Comparison of ENCODE assay signal across 25 cellular contexts in genomic region chr9:4280605-4281004, GRCh38.
"Had no signal": no experiment of that assay in that cellular context is flagged by ENCODE, and none has a peak within 500 bp of the region (broad histone marks: within the 10 kb centered on the region; RNA-seq: fewer than 3 reads in every experiment).

No MANE protein-coding gene starts in this region.

- FAIRE-seq: endometrium, keratinocyte had no signal

- DNase-seq: cortex of kidney; effector memory CD8-positive, alpha-beta T cell; erythroblast; esophagus squamous epithelium; foreskin melanocyte; mucosa of descending colon; naive B cell; nucleus accumbens; right cardiac atrium; spleen; stimulated activated CD4-positive, alpha-beta T cell treated with anti-CD3 and anti-CD28 coated beads, Interleukin-4, amount 100 ng/mL, for 4 hours; stimulated activated naive CD8-positive, alpha-beta T cell treated with anti-CD3 and anti-CD28 coated beads, Interleukin-15, Interleukin-2, amounts not matched to agents 100 U/mL and 50 U/mL, for 24 hours; substantia nigra; testis; tibial artery had no signal

- ATAC-seq: effector memory CD8-positive, alpha-beta T cell; mucosa of descending colon; natural killer cell treated with Interleukin-12 subunit alpha and Interleukin-12 subunit beta and Interleukin-15 and Interleukin-18, amount 100 ng/mL, for 72 hours; right cardiac atrium; stimulated activated memory B cell treated with anti-CD40 and anti-IgM and Interleukin-4, amounts not matched to agents 10 μg/mL and 1 μg/mL and 100 μg/mL, for 72 hours; stimulated activated naive CD8-positive, alpha-beta T cell treated with anti-CD3 and anti-CD28 coated beads, Interleukin-15, Interleukin-2, amounts not matched to agents 100 U/mL and 50 U/mL, for 24 hours had no signal

- H3K4me1 Mint-ChIP-seq: memory B cell; mesothelial cell of epicardium; naive B cell; stimulated activated memory B cell treated with anti-CD40 and anti-IgM and Interleukin-4, amounts not matched to agents 10 μg/mL and 1 μg/mL and 100 μg/mL, for 72 hours had no signal

- H3K27me3 ChIP-seq: esophagus squamous epithelium, spleen, testis, tibial artery had no signal

- H3K4me1 ChIP-seq: esophagus squamous epithelium, prostate gland, testis had no signal

- H3K36me3 ChIP-seq: esophagus squamous epithelium, prostate gland, spleen, tibial artery had no signal

- H3K27me3 Mint-ChIP-seq: type B pancreatic cell had no signal

- H3K4me3 ChIP-seq: esophagus squamous epithelium, lung, mucosa of descending colon, prostate gland, skin epidermis, spleen, testis, tibial artery had no signal

- H3K9me3 ChIP-seq: esophagus squamous epithelium, mucosa of descending colon, prostate gland, spleen, testis, tibial artery had no signal

- H3K27ac Mint-ChIP-seq: effector memory CD8-positive, alpha-beta T cell; memory B cell; mesothelial cell of epicardium; natural killer cell treated with Interleukin-12 subunit alpha and Interleukin-12 subunit beta and Interleukin-15 and Interleukin-18, amount 100 ng/mL, for 72 hours; stimulated activated memory B cell treated with anti-CD40 and anti-IgM and Interleukin-4, amounts not matched to agents 10 μg/mL and 1 μg/mL and 100 μg/mL, for 72 hours; type B pancreatic cell had no signal

- H3K4me3 Mint-ChIP-seq: effector memory CD8-positive, alpha-beta T cell; memory B cell; mesothelial cell of epicardium; naive B cell; natural killer cell treated with Interleukin-12 subunit alpha and Interleukin-12 subunit beta and Interleukin-15 and Interleukin-18, amount 100 ng/mL, for 72 hours; stimulated activated memory B cell treated with anti-CD40 and anti-IgM and Interleukin-4, amounts not matched to agents 10 μg/mL and 1 μg/mL and 100 μg/mL, for 72 hours; type B pancreatic cell had no signal

- H3K36me3 Mint-ChIP-seq: memory B cell; mesothelial cell of epicardium; naive B cell; natural killer cell treated with Interleukin-12 subunit alpha and Interleukin-12 subunit beta and Interleukin-15 and Interleukin-18, amount 100 ng/mL, for 72 hours; stimulated activated memory B cell treated with anti-CD40 and anti-IgM and Interleukin-4, amounts not matched to agents 10 μg/mL and 1 μg/mL and 100 μg/mL, for 72 hours had no signal

- H3K9me3 Mint-ChIP-seq: effector memory CD8-positive, alpha-beta T cell; memory B cell; mesothelial cell of epicardium; naive B cell; natural killer cell treated with Interleukin-12 subunit alpha and Interleukin-12 subunit beta and Interleukin-15 and Interleukin-18, amount 100 ng/mL, for 72 hours; stimulated activated memory B cell treated with anti-CD40 and anti-IgM and Interleukin-4, amounts not matched to agents 10 μg/mL and 1 μg/mL and 100 μg/mL, for 72 hours; type B pancreatic cell had no signal

- H3K27ac ChIP-seq: esophagus squamous epithelium, prostate gland, skin epidermis, spleen, testis, tibial artery had no signal
